ENCODE assay signal across 10 cellular contexts in genomic region chr4:1250527-1250812, GRCh38. TPM values are rescaled to one million over a fixed set of nuclear protein-coding genes. Genes with fewer than 3 reads are reported as not detected.
DNase-seq lines count a peak whose midpoint lies in the region; ATAC-seq and TF ChIP-seq lines count a peak whose summit lies in the region.
"Had no signal": no experiment of that assay in that cellular context is flagged by ENCODE, and none has a peak within 500 bp of the region (broad histone marks: within the 10 kb centered on the region; RNA-seq: fewer than 3 reads in every experiment).

No MANE protein-coding gene starts in this region.

- peaks cover 33% of the 10 kb centered on the region for H3K9me3 Mint-ChIP-seq in chondrocyte (ENCODE audit: low read depth)
- H3K9me3 Mint-ChIP-seq in naive thymus-derived CD8-positive, alpha-beta T cell, result peaks cover 0 to 9% (median 0%) of the 10 kb centered on the region in 9 donors

- H4K20me1 ChIP-seq in BLaER1 (peaks cover 26% of the 10 kb centered on the region), Karpas-422 (ENCODE audit: insufficient read depth, low read depth, low read length) (peaks cover 20% of the 10 kb centered on the region)

- peaks cover 25% of the 10 kb centered on the region for H3K79me2 ChIP-seq in Karpas-422 (ENCODE audit: low read length)

- H3K4me1 Mint-ChIP-seq in chondrocyte (ENCODE audit: low read depth), result peaks cover 32% of the 10 kb centered on the region
- H3K4me1 Mint-ChIP-seq in naive thymus-derived CD8-positive, alpha-beta T cell, result peaks cover 31 to 74% (median 70%) of the 10 kb centered on the region in 4 donors

- H3K9me3 ChIP-seq in BLaER1 (peaks cover 49% of the 10 kb centered on the region), Karpas-422 (ENCODE audit: low read length) (no peaks in the 10 kb centered on the region)
- H3K9me3 ChIP-seq: mucosa of descending colon had no signal

- no peaks in the 10 kb centered on the region for H3K9me2 ChIP-seq in Karpas-422 (replicated peaks; ENCODE audit: insufficient read depth, low read length)

- POLR2A ChIA-PET in naive thymus-derived CD8-positive, alpha-beta T cell (lab: Charles Lee), result interaction anchor here (0.6 to 5.2 kb wide), 9 partner anchors 11 to 588 kb away, joined by 3 to 106 read pairs (median 7); partner anchors contain the start of genes MAEA and UVSSA

- no peak overlapping the region for H3K27ac Mint-ChIP-seq in chondrocyte (ENCODE audit: unreplicated experiment)
- H3K27ac Mint-ChIP-seq in naive thymus-derived CD8-positive, alpha-beta T cell, result peak overlapping the region; percentile 90 to 97 (median 95)

- peaks cover 22% of the 10 kb centered on the region for H3K36me3 Mint-ChIP-seq in chondrocyte (ENCODE audit: low read depth)
- peaks cover 0 to 2% (median 0%) of the 10 kb centered on the region in 3 donors for H3K36me3 Mint-ChIP-seq in naive thymus-derived CD8-positive, alpha-beta T cell

- peak overlapping the region; percentile 98; the same call in 1 of the 2 replicates for H3K27ac ChIP-seq in BLaER1
- H3K27ac ChIP-seq in Karpas-422 (ENCODE audit: low read length), result no peak overlapping the region

- H3K27me3 ChIP-seq in BLaER1, result no peaks in the 10 kb centered on the region
- no peaks in the 10 kb centered on the region; the same call in 1 of the 2 replicates for H3K27me3 ChIP-seq in Karpas-422 (ENCODE audit: low read length)

- H3K4me3 ChIP-seq in BLaER1, result peak overlapping the region; percentile 98
- H3K4me3 ChIP-seq in Karpas-422 (ENCODE audit: low read length), result peak overlapping the region; percentile 71; the same call in 1 of the 2 replicates
- H3K4me3 ChIP-seq in foreskin fibroblast (ENCODE audit: low read depth in 1 of 2, low read length in 2 of 2), result no peak overlapping the region

- DNase-seq in Karpas-422, result no peak
- DNase-seq in chondrocyte (ENCODE audit: low spot score), result no peak
- peak in 1 of 10 donors; percentile 16 for DNase-seq in naive thymus-derived CD8-positive, alpha-beta T cell
- DNase-seq in foreskin fibroblast, result no peak
- DNase-seq in GM19240 (ENCODE audit: insufficient read length, low spot score), result no peak
- no peak for DNase-seq in DMS53 treated with DMSO at 0.1 percent for 48 hours (lab: John Stamatoyannopoulos, UW; ENCODE audit: unreplicated experiment)
- DNase-seq: NCI-H526 had no signal

- no peaks in the 10 kb centered on the region for H3K27me3 Mint-ChIP-seq in chondrocyte (ENCODE audit: low read depth)
- no peaks in the 10 kb centered on the region for H3K27me3 Mint-ChIP-seq in naive thymus-derived CD8-positive, alpha-beta T cell

- peaks cover 45% of the 10 kb centered on the region for H3K36me3 ChIP-seq in BLaER1
- H3K36me3 ChIP-seq in Karpas-422 (ENCODE audit: insufficient read depth, low read length), result no peaks in the 10 kb centered on the region; the same call in 1 of the 2 replicates

- H3K9ac ChIP-seq in BLaER1 (peak overlapping the region; percentile 99), Karpas-422 (ENCODE audit: low read length) (peak overlapping the region; percentile 91; the same call in 1 of the 2 replicates)

- H3K4me3 Mint-ChIP-seq in chondrocyte (ENCODE audit: unreplicated experiment), result peak overlapping the region; percentile 38
- H3K4me3 Mint-ChIP-seq in naive thymus-derived CD8-positive, alpha-beta T cell, result peak overlapping the region; percentile 83 to 95 (median 90)

- no peak for TF ChIP-seq CTCF in chondrocyte (IDR thresholded peaks at IDR 0.05)
- no peak for TF ChIP-seq CTCF in foreskin fibroblast (IDR thresholded peaks at IDR 0.05; ENCODE audit: low read depth, low read length)

- H3K4me2 ChIP-seq in BLaER1 (peak overlapping the region; percentile 95), Karpas-422 (ENCODE audit: low read depth, low read length, poor library complexity, severe bottlenecking) (peak overlapping the region; percentile 81)

- no peak overlapping the region for H2AFZ ChIP-seq in Karpas-422 (ENCODE audit: low read length)

- no peak for ATAC-seq in naive thymus-derived CD8-positive, alpha-beta T cell
- ATAC-seq in GM21447 (IDR thresholded peaks at IDR 0.05; ENCODE audit: unreplicated experiment), result no peak
- ATAC-seq: mucosa of descending colon had no signal

- H3K4me1 ChIP-seq in BLaER1 (peaks cover 37% of the 10 kb centered on the region), Karpas-422 (ENCODE audit: low read length) (peaks cover 24% of the 10 kb centered on the region)

RNA-seq across cellular contexts. Expression of gene CTBP1, which starts 1.5 kb away (rescaled TPM):
- total RNA-seq in Karpas-422 (2014; rRNA removed; shearing (Covaris generic); ENCODE audit: low replicate concordance), result 86.9 and 184 TPM in 2 replicates
- 147 to 175 TPM (median 151 TPM) in 3 replicates for total RNA-seq in chondrocyte
- 100 to 1,000 TPM; 189 to 193 TPM for total RNA-seq in naive thymus-derived CD8-positive, alpha-beta T cell
- polyA plus RNA-seq in naive thymus-derived CD8-positive, alpha-beta T cell, result 100 to 1,000 TPM in 1 of 3 donors, 10 to 100 TPM in 2; 51.0 to 104 (median 93.7) TPM

RNA-seq across cellular contexts. Expression of gene MAEA, which starts 39.2 kb away (rescaled TPM):
- 31.3 and 54.0 TPM in 2 replicates for total RNA-seq in Karpas-422 (2014; rRNA removed; shearing (Covaris generic); ENCODE audit: low replicate concordance)
- 54.4 to 62.6 TPM (median 56.3 TPM) in 3 replicates for total RNA-seq in chondrocyte
- total RNA-seq in naive thymus-derived CD8-positive, alpha-beta T cell, result 100 to 1,000 TPM; 107 to 112 TPM
- polyA plus RNA-seq in naive thymus-derived CD8-positive, alpha-beta T cell, result 10 to 100 TPM; 56.7 to 75.1 (median 59.2) TPM

Comparison
In these comparisons a context has a peak if more than half of its experiments do, and no peak if none do; other contexts are left out.
1. H3K4me3 ChIP-seq: peak in BLaER1 (single experiment) and Karpas-422 (single experiment); none in foreskin fibroblast (0 of 2).